Comparison of ENCODE assay signal across 15 cellular contexts in genomic region chr6:123770247-123770949, GRCh38. TPM values are rescaled to one million over a fixed set of nuclear protein-coding genes. Genes with fewer than 3 reads are reported as not detected.
DNase-seq lines count a peak whose midpoint lies in the region; ATAC-seq and TF ChIP-seq lines count a peak whose summit lies in the region.
"Had no signal": no experiment of that assay in that cellular context is flagged by ENCODE, and none has a peak within 500 bp of the region (broad histone marks: within the 10 kb centered on the region; RNA-seq: fewer than 3 reads in every experiment).

No MANE protein-coding gene starts in this region.

- no peak overlapping the region for H3K4me3 ChIP-seq in HUES64 (ENCODE audit: low read length)
- no peak overlapping the region for H3K4me3 ChIP-seq in retinal pigment epithelial cell (ENCODE audit: low read length)
- no peak overlapping the region for H3K4me3 ChIP-seq in GM23248
- H3K4me3 ChIP-seq: colonic mucosa had no signal

- DNase-seq in retinal pigment epithelial cell (ENCODE audit: low read depth): peak; percentile 99
- no peak for DNase-seq in caudate nucleus (lab: John Stamatoyannopoulos, UW)
- DNase-seq in dedifferentiated amniotic fluid mesenchymal stem cell (ENCODE audit: extremely low spot score): no peak
- no peak for DNase-seq in GM23248
- DNase-seq: activated naive CD8-positive, alpha-beta T cell treated with anti-CD3 and anti-CD28 coated beads for 36 hours; CD4-positive, alpha-beta memory T cell; colonic mucosa; GF-D8; NCI-H526; SHP77 treated with DMSO at 0.1 percent for 48 hours; stimulated activated CD4-positive, alpha-beta T cell treated with anti-CD3 and anti-CD28 coated beads, Interleukin-4, amount 100 ng/mL, for 24 hours had no signal

- H3K36me3 ChIP-seq in HUES64 (ENCODE audit: insufficient read depth, low read length) (no peaks in the 10 kb centered on the region), GM23248 (ENCODE audit: low read depth) (no peaks in the 10 kb centered on the region)
- H3K36me3 ChIP-seq: colonic mucosa had no signal

- no peaks in the 10 kb centered on the region for H3K27me3 ChIP-seq in HUES64 (ENCODE audit: insufficient read depth, low read length)
- H3K27me3 ChIP-seq in GM23248 (replicated peaks; ENCODE audit: insufficient read depth): no peaks in the 10 kb centered on the region
- H3K27me3 ChIP-seq: colonic mucosa had no signal

- TF ChIP-seq CTCF in retinal pigment epithelial cell (conservative IDR thresholded peaks at IDR 0.05; ENCODE audit: low read depth, low read length): peak; percentile 22

- peak; percentile 66 for ATAC-seq in GM19328 (IDR thresholded peaks at IDR 0.05; ENCODE audit: unreplicated experiment)
- ATAC-seq in HG02763 (IDR thresholded peaks at IDR 0.05; ENCODE audit: unreplicated experiment): peak; percentile 62

- no peaks in the 10 kb centered on the region for H3F3A ChIP-seq in GM23248 (ENCODE audit: insufficient read depth)

- H3K4me1 ChIP-seq in HUES64 (ENCODE audit: insufficient read depth, low read length) (peaks cover 31% of the 10 kb centered on the region), GM23248 (ENCODE audit: insufficient read depth) (no peaks in the 10 kb centered on the region)
- H3K4me1 ChIP-seq: colonic mucosa had no signal

- no peak overlapping the region for H2AFZ ChIP-seq in GM23248

- H3K9ac ChIP-seq in HUES64 (ENCODE audit: low read depth, low read length): no peak overlapping the region
- H3K9ac ChIP-seq in GM23248: no peak overlapping the region

- H3K9me2 ChIP-seq in GM23248 (ENCODE audit: insufficient read depth): no peaks in the 10 kb centered on the region

- peak overlapping the region; percentile 95; the same call in 1 of the 2 replicates for H3K27ac ChIP-seq in HUES64 (ENCODE audit: low read depth, low read length)
- H3K27ac ChIP-seq in caudate nucleus (ENCODE audit: low read depth, low read length): no peak overlapping the region
- H3K27ac ChIP-seq in GM23248: no peak overlapping the region
- H3K27ac ChIP-seq: colonic mucosa had no signal

- no peak overlapping the region for H3K4me2 ChIP-seq in GM23248 (ENCODE audit: unreplicated experiment)

- no peaks in the 10 kb centered on the region for H4K20me1 ChIP-seq in GM23248 (ENCODE audit: insufficient read depth)

- in situ Hi-C loops in GM23248 (cut with MboI): no loop called here

- 97% methylated on average over 3 of the region's 3 CpGs for WGBS in HUES64
- WGBS in GM23248 (ENCODE audit: low coverage in 1 of 2, low lambda C conversion rate in 2 of 2, missing lambda C conversion rate in 2 of 2), 2 experiments: 45 to 55% methylated on average over 3 of the region's 3 CpGs

- H3K79me2 ChIP-seq in GM23248 (ENCODE audit: insufficient read depth): no peaks in the 10 kb centered on the region

- H3K9me3 ChIP-seq in HUES64 (ENCODE audit: insufficient read depth, low read depth, low read length) (no peaks in the 10 kb centered on the region), GM23248 (ENCODE audit: low read depth) (no peaks in the 10 kb centered on the region)
- H3K9me3 ChIP-seq: colonic mucosa had no signal

RNA-seq across cellular contexts. Expression of gene NKAIN2, which starts 33.3 kb away (rescaled TPM):
- polyA plus RNA-seq in HUES64 (2013, experiment 1 of 2): 1.8 TPM
- 9.0 TPM for polyA plus RNA-seq in HUES64 (2013, experiment 2 of 2)
- not detected in 2 replicates for total RNA-seq in GM23248 (2014; rRNA removed; shearing (Covaris generic))
- not detected in 2 replicates for polyA plus RNA-seq in GM23248 (2016; fragmentation: Nextera tagmentation; extraction: Ambion mirVana)
- total RNA-seq: activated naive CD8-positive, alpha-beta T cell treated with anti-CD3 and anti-CD28 coated beads for 36 hours; CD4-positive, alpha-beta memory T cell; fibroblast of lung had no signal
- polyA plus RNA-seq: CD4-positive, alpha-beta memory T cell; fibroblast of lung had no signal
